Comparison of ENCODE assay signal across 10 cellular contexts in the genomic region with DNA sequence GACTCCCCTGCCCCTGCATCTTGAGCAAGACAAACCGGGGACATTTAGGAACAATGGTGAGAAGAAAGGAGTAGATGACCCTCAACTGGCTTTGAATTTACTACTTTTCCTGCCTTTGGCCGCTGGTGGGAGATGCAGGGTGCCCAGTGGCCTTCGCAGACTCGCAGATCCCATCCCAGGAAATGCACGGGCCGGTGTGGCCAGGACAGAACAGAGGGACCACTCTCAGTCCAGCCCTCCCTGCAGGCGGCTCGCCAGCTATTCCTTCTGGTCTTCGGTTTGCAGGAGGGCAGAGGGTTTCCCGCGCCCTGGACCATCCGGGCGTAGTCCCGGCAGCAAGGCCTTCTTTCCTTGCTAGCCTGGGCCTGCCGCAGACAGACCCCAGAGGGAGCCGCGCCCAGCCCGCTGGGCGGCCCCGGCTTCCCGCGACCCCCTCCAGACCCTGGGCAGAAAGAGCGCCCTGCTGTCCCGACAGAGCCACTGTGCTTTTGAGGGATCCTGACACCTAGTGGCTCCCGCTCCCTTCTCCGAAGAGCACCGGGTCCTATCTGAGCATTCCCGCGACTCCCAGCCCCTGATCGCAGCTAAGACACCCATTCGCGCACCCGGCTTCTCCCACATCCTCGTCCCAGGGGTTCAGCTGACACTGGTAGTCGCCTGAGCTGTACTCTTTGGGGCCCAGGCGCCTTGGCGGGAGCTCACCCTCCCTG. TPM values are rescaled to one million over a fixed set of nuclear protein-coding genes. Genes with fewer than 3 reads are reported as not detected.
DNase-seq lines count a peak whose midpoint lies in the region; ATAC-seq, FAIRE-seq and TF ChIP-seq lines count a peak whose summit lies in the region.
"Had no signal": no experiment of that assay in that cellular context is flagged by ENCODE, and none has a peak within 500 bp of the region (broad histone marks: within the 10 kb centered on the region; RNA-seq: fewer than 3 reads in every experiment).

No MANE protein-coding gene starts in this region.

- H3K36me3 ChIP-seq in neural cell (ENCODE audit: insufficient read depth, low read length) (no peaks in the 10 kb centered on the region), small intestine (ENCODE audit: control insufficient read depth in 2 of 2, insufficient read depth in 2 of 2, low read length in 2 of 2) (no peaks in the 10 kb centered on the region)

- H3K27ac ChIP-seq in neural cell (ENCODE audit: low read length), result no peak overlapping the region
- H3K27ac ChIP-seq in small intestine (ENCODE audit: low read depth in 1 of 2, low read length in 1 of 2), result no peak overlapping the region
- H3K27ac ChIP-seq: HL-60 had no signal

- no peaks in the 10 kb centered on the region for H3K79me2 ChIP-seq in neural cell (replicated peaks; ENCODE audit: insufficient read depth, low read length)

- H3K9ac ChIP-seq in neural cell (ENCODE audit: low read length), result peak overlapping the region; percentile 49

- no peaks in the 10 kb centered on the region for H4K20me1 ChIP-seq in neural cell (ENCODE audit: insufficient read depth)

- peak overlapping the region; percentile 68 for H3K4me2 ChIP-seq in neural cell (ENCODE audit: low read length)

- H3K4me3 ChIP-seq in neural cell (ENCODE audit: low read length) (peak overlapping the region; percentile 67), small intestine (ENCODE audit: low read depth in 1 of 2, low read length in 2 of 2) (peak overlapping the region in 1 of 2 donors; percentile 53)

- H3K9me2 ChIP-seq in neural cell (ENCODE audit: insufficient read depth, low read length), result no peaks in the 10 kb centered on the region

- FAIRE-seq in small intestine (lab: Jason Lieb, UNC), result no peak
- FAIRE-seq: colon had no signal

- H2AFZ ChIP-seq in neural cell (ENCODE audit: low read depth, low read length), result peak overlapping the region; percentile 30

- H3K4me1 ChIP-seq in small intestine (ENCODE audit: control insufficient read depth in 2 of 2, insufficient read depth in 1 of 2, low read depth in 1 of 2, low read length in 1 of 2), result no peaks in the 10 kb centered on the region

- peak; percentile 49 for TF ChIP-seq RAD21 in neural cell (conservative IDR thresholded peaks at IDR 0.05)

- H3K9me3 ChIP-seq in neural cell (ENCODE audit: low read length), result no peaks in the 10 kb centered on the region
- H3K9me3 ChIP-seq in small intestine (ENCODE audit: control insufficient read depth, low read depth), result no peaks in the 10 kb centered on the region

- peak; percentile 28 for ATAC-seq in esophagus mucosa
- no peak for ATAC-seq in HG02678 (IDR thresholded peaks at IDR 0.05; ENCODE audit: unreplicated experiment)

- TF ChIP-seq CTCF in neural cell (IDR thresholded peaks at IDR 0.05; ENCODE audit: poor library complexity, severe bottlenecking), result peak; percentile 62

- TF ChIP-seq EP300 in neural cell (conservative IDR thresholded peaks at IDR 0.05; ENCODE audit: poor library complexity, severe bottlenecking), result no peak

- WGBS in small intestine, 3 donors, result 6 to 9% (median 8%) methylated on average over 29 to 37 of the region's 37 CpGs

- H3F3A ChIP-seq in neural cell (ENCODE audit: insufficient read depth, low read length, poor library complexity, severe bottlenecking), result no peaks in the 10 kb centered on the region

- H3K27me3 ChIP-seq in neural cell (ENCODE audit: insufficient read depth, low read depth, low read length), result peaks cover 15% of the 10 kb centered on the region
- H3K27me3 ChIP-seq in small intestine (ENCODE audit: control insufficient read depth in 2 of 2, insufficient read depth in 2 of 2, low read length in 2 of 2), result peaks cover 0 to 3% of the 10 kb centered on the region in 2 donors

- DNase-seq in Daoy (ENCODE audit: low read depth) (peak; percentile 30), NCI-H510A treated with DMSO at 0.1 percent for 48 hours (lab: John Stamatoyannopoulos, UW) (peak; percentile 32), small intestine (no peak), RKO (ENCODE audit: low spot score) (no peak), HPDE6-E6E7 (ENCODE audit: extremely low spot score) (no peak)

TF ChIP-seq in neural cell, 6 proteins besides CTCF, POLR2A, EP300 and RAD21:
- peak; percentile 65 for TF ChIP-seq SMC3 (conservative IDR thresholded peaks at IDR 0.05; ENCODE audit: poor library complexity)
- TF ChIP-seq POLR2AphosphoS5 (IDR thresholded peaks at IDR 0.05), result no peak

RNA-seq across cellular contexts. Expression of a gene that starts 1.2 kb away (rescaled TPM):
- total RNA-seq in Daoy (2014; rRNA removed; shearing (Covaris generic)), result 0.18 TPM in 1 of 2 replicates, not detected in the other
- total RNA-seq in esophagus mucosa, result not detected
- polyA plus RNA-seq in neural cell (0.45 and 2.1 TPM in 2 replicates), small intestine (under 1 TPM in 1 of 3 donors, not detected in 2; 0.16 TPM)
- 0.73 and 0.93 TPM in 2 replicates for polyA minus RNA-seq in neural cell

RNA-seq across cellular contexts. Expression of a gene that starts 19.1 kb away (rescaled TPM):
- 14.6 and 15.5 TPM in 2 replicates for total RNA-seq in Daoy (2014; rRNA removed; shearing (Covaris generic))
- 5.5 TPM for total RNA-seq in esophagus mucosa
- polyA plus RNA-seq in neural cell, result 21.6 and 27.8 TPM in 2 replicates
- 27.3 and 27.8 TPM in 2 replicates for polyA minus RNA-seq in neural cell
- 10 to 100 TPM; 11.7 to 28.9 (median 16.8) TPM for polyA plus RNA-seq in small intestine

RNA-seq across cellular contexts. Expression of a gene that starts 19.3 kb away (rescaled TPM):
- 27.1 and 40.7 TPM in 2 replicates for total RNA-seq in Daoy (2014; rRNA removed; shearing (Covaris generic))
- total RNA-seq in esophagus mucosa, result 24.6 TPM
- 34.1 and 36.1 TPM in 2 replicates for polyA plus RNA-seq in neural cell
- 48.5 and 74.0 TPM in 2 replicates for polyA minus RNA-seq in neural cell
- polyA plus RNA-seq in small intestine, result 10 to 100 TPM; 14.1 to 21.8 (median 16.3) TPM

Comparison
In these comparisons a context has a peak if more than half of its experiments do, and no peak if none do; other contexts are left out.
1. DNase-seq: peak in Daoy (single experiment) and NCI-H510A treated with DMSO at 0.1 percent for 48 hours (single experiment); none in small intestine (single experiment), RKO (single experiment) and HPDE6-E6E7 (single experiment).